26 cellular contexts compared by ENCODE assay signal in the genomic region with DNA sequence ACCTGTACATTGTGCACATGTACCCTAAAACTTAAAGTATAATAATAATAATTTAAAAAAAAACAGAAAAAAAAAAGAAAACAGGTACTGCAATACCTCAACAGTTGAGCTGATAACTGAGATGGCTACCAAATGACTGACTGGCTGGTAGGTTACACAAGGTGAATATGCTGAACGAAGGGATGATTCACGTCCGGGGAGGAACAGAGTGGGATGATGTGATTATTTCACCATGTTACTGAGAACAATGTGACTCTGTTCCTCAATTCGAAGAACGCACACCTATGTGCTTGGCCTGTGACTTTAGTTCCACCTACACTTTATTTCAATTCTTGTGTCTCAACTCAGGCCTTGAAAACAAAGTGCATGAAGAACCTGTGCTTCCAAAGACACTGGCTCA.
"Had no signal": no experiment of that assay in that cellular context is flagged by ENCODE, and none has a peak within 500 bp of the region (broad histone marks: within the 10 kb centered on the region; RNA-seq: fewer than 3 reads in every experiment).

No MANE protein-coding gene starts in this region.

- ATAC-seq: left colon; lower lobe of right lung; natural killer cell; stimulated activated effector memory CD8-positive, alpha-beta T cell treated with anti-CD3 and anti-CD28 coated beads, Interleukin-12 subunit alpha, Interleukin-12 subunit beta, amount 100 ng/mL, for 72 hours had no signal

- DNase-seq: dermis blood vessel endothelial cell; effector memory CD4-positive, alpha-beta T cell; erythroblast; esophagus squamous epithelium; foreskin melanocyte; glutamatergic neuron; hypothalamus; immature natural killer cell; islet precursor cell; kidney glomerular epithelial cell; left colon; left ventricle myocardium inferior; lower lobe of right lung; natural killer cell; sigmoid colon; stimulated activated CD4-positive, alpha-beta T cell treated with anti-CD3 and anti-CD28 coated beads, Interleukin-2, amount 100 ng/mL, for 24 hours; stimulated activated CD4-positive, alpha-beta T cell treated with anti-CD3 and anti-CD28 coated beads, Interleukin-4, amount 100 ng/mL, for 24 hours; stimulated activated naive CD4-positive, alpha-beta T cell treated with Interleukin-2 at 50 U/mL for 16 hours; stomach; testis; tibial artery had no signal

- FAIRE-seq: endothelial cell of umbilical vein had no signal

- H3K4me3 ChIP-seq: coronary artery, esophagus squamous epithelium, left ventricle myocardium inferior, lower lobe of right lung, prostate gland, right atrium auricular region, sigmoid colon, stomach, testis, tibial artery had no signal
